ENCODE assay signal across 1 cellular context in genomic region chr14:52917732-52918131, GRCh38.
TF ChIP-seq lines count a peak whose summit lies in the region.

No MANE protein-coding gene starts in this region.

TF ChIP-seq in SK-N-SH, 30 proteins besides CTCF, POLR2A, EP300 and RAD21 (continued from another document):
- TF ChIP-seq, protein P1, sequence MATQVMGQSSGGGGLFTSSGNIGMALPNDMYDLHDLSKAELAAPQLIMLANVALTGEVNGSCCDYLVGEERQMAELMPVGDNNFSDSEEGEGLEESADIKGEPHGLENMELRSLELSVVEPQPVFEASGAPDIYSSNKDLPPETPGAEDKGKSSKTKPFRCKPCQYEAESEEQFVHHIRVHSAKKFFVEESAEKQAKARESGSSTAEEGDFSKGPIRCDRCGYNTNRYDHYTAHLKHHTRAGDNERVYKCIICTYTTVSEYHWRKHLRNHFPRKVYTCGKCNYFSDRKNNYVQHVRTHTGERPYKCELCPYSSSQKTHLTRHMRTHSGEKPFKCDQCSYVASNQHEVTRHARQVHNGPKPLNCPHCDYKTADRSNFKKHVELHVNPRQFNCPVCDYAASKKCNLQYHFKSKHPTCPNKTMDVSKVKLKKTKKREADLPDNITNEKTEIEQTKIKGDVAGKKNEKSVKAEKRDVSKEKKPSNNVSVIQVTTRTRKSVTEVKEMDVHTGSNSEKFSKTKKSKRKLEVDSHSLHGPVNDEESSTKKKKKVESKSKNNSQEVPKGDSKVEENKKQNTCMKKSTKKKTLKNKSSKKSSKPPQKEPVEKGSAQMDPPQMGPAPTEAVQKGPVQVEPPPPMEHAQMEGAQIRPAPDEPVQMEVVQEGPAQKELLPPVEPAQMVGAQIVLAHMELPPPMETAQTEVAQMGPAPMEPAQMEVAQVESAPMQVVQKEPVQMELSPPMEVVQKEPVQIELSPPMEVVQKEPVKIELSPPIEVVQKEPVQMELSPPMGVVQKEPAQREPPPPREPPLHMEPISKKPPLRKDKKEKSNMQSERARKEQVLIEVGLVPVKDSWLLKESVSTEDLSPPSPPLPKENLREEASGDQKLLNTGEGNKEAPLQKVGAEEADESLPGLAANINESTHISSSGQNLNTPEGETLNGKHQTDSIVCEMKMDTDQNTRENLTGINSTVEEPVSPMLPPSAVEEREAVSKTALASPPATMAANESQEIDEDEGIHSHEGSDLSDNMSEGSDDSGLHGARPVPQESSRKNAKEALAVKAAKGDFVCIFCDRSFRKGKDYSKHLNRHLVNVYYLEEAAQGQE (IDR thresholded peaks at IDR 0.05; ENCODE audit: low read depth, low read length), result no peak
- no peak for TF ChIP-seq GABPA (IDR thresholded peaks at IDR 0.05; ENCODE audit: low read depth)
- no peak for TF ChIP-seq ELF1 (IDR thresholded peaks at IDR 0.05)
